ENCODE assay signal across 1 cellular context in the genomic region with DNA sequence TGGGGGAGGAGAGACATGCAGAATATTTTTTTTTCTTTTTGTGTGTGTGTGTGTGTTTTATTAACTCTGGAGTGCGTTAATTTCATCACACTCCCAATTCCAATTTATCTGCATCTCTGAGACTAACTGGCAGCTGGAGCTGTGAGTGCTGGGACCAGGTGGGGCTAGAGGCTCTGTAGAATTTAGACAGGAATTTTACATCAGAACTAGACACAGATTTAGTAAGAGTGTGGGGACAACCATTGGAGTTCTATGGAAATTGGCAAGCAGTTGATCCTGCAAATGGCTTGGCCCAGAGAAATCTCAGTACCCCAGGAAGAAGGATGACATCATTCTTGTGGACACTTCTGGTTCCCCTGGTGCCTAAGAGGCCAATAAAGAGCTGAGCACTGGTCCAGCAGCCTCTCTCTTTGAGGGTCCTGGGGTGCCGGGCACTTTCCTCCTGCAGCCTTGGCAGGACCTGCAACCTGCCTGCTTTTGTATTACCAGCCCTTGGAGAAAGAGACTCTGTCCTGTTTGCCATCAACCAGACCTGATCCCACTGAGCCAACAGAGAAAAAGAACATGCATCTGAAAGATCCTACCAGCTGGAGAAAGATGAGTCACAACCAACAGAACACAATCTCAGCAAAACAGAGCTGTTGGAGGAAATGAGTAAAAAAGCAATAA.
A peak's percentile ranks its signal among the peaks of the same experiment; 100 is the strongest.
TF ChIP-seq lines count a peak whose summit lies in the region.

No MANE protein-coding gene starts in this region.

TF ChIP-seq in endothelial cell of umbilical vein, 7 proteins besides CTCF, POLR2A, EP300 and RAD21:
- TF ChIP-seq MYC (IDR thresholded peaks at IDR 0.05; ENCODE audit: low read depth, low read length), result no peak
- no peak for TF ChIP-seq EZH2 (IDR thresholded peaks at IDR 0.05; ENCODE audit: borderline replicate concordance, low read depth, low read length, severe bottlenecking)
- peak; percentile 71 for TF ChIP-seq JUN (IDR thresholded peaks at IDR 0.05; ENCODE audit: borderline replicate concordance, insufficient read depth, insufficient read length, low read depth)
- peak; percentile 75 for TF ChIP-seq GATA2 (IDR thresholded peaks at IDR 0.05; ENCODE audit: insufficient read depth, insufficient read length, low read depth, low read length)
- peak; percentile 94 for TF ChIP-seq FOS (IDR thresholded peaks at IDR 0.05; ENCODE audit: borderline replicate concordance, insufficient read depth, low read length)
TF ChIP-seq in endothelial cell of umbilical vein: peak in this region for 3.
